1 cellular context compared by ENCODE assay signal in the genomic region with DNA sequence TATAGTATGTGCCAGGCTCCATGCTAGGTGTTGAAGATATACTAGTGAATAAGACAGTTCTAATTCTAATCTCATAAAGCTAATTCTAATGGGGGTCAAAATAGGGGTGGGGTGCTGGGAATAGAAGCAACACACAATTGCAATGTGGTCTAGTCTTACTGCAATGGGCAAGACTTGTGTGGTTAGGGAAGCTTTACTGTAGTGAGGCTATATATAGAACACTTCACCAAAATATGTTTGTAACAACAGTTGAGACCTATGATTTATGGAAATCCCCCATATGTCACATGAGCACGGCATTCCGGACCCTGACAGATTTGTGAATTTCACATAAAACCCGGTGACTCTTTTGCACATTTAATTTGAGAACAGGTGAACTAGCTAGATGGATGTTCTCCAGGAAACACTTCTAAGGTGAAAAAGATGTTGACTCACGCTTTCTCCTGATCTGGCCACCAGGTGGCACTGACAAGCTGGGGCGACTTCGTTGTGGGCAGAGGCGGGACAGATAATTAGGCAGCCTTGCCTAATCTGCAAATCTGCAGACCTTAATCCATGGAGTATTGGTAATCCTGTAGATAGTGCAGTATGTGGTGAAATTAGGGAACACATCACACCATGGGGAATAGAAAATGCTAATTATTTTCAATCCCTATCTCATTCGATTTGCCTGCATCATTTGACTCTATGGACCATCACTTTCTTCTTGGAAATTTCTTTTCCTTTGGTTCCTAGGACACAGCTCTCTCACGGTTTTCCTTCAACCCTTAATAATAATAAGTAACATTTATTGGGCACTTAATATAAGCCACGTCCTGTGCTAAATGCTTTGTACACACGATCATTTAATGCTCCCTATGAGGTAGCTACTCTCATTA.
TF ChIP-seq lines count a peak whose summit lies in the region.

No MANE protein-coding gene starts in this region.

TF ChIP-seq in HepG2, 621 proteins besides CTCF, POLR2A, EP300 and RAD21 (continued from another document):
- TF ChIP-seq NR2F2 (IDR thresholded peaks at IDR 0.05; ENCODE audit: borderline replicate concordance, low read depth) (no peak), NFE2L2 (IDR thresholded peaks at IDR 0.05; ENCODE audit: low read length) (peak; percentile 29; the same call in 1 of the 2 replicates), FOXM1 (CRISPR knock-in tag; IDR thresholded peaks at IDR 0.05) (no peak), BHLHE40 (IDR thresholded peaks at IDR 0.05; ENCODE audit: low read length) (0 out of 2 replicates have a peak, but pooled peaks have one; percentile 6), ZNF124 (CRISPR knock-in tag; IDR thresholded peaks at IDR 0.05) (no peak), XRCC5 (optimal IDR thresholded peaks at IDR 0.05; ENCODE audit: low read length) (peak; percentile 47), TRIM24 (CRISPR knock-in tag; IDR thresholded peaks at IDR 0.05) (no peak), NFE2 (CRISPR knock-in tag; IDR thresholded peaks at IDR 0.05) (peak; percentile 67; the same call in 1 of the 2 replicates), FOXA1 (IDR thresholded peaks at IDR 0.05) (no peak), FOXA1 (CRISPR knock-in tag; IDR thresholded peaks at IDR 0.05) (peak; percentile 86), ETS1 (CRISPR knock-in tag; IDR thresholded peaks at IDR 0.05) (no peak), SMAD3 (CRISPR knock-in tag; IDR thresholded peaks at IDR 0.05) (0 out of 2 replicates have a peak, but pooled peaks have one; percentile 30), TSC22D2 (CRISPR knock-in tag; IDR thresholded peaks at IDR 0.05; ENCODE audit: borderline replicate concordance) (no peak), REL (CRISPR knock-in tag; conservative IDR thresholded peaks at IDR 0.05) (no peak), STAG1 (CRISPR knock-in tag; IDR thresholded peaks at IDR 0.05) (peak; percentile 73), ZNF768 (CRISPR knock-in tag; IDR thresholded peaks at IDR 0.05) (no peak), ZNF496 (CRISPR knock-in tag; IDR thresholded peaks at IDR 0.05; ENCODE audit: insufficient replicate concordance) (no peak), ZNF644 (CRISPR knock-in tag; IDR thresholded peaks at IDR 0.05; ENCODE audit: low read depth) (no peak), FOSL2 (CRISPR knock-in tag; IDR thresholded peaks at IDR 0.05) (peak; percentile 33; the same call in 1 of the 2 replicates), SMC3 (IDR thresholded peaks at IDR 0.05; ENCODE audit: low read length) (peak; percentile 81)
- TF ChIP-seq, protein P1, sequence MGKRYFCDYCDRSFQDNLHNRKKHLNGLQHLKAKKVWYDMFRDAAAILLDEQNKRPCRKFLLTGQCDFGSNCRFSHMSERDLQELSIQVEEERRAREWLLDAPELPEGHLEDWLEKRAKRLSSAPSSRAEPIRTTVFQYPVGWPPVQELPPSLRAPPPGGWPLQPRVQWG (CRISPR knock-in tag; IDR thresholded peaks at IDR 0.05; ENCODE audit: borderline replicate concordance, low read depth), result no peak
